ENCODE assay signal across 8 cellular contexts in the genomic region with DNA sequence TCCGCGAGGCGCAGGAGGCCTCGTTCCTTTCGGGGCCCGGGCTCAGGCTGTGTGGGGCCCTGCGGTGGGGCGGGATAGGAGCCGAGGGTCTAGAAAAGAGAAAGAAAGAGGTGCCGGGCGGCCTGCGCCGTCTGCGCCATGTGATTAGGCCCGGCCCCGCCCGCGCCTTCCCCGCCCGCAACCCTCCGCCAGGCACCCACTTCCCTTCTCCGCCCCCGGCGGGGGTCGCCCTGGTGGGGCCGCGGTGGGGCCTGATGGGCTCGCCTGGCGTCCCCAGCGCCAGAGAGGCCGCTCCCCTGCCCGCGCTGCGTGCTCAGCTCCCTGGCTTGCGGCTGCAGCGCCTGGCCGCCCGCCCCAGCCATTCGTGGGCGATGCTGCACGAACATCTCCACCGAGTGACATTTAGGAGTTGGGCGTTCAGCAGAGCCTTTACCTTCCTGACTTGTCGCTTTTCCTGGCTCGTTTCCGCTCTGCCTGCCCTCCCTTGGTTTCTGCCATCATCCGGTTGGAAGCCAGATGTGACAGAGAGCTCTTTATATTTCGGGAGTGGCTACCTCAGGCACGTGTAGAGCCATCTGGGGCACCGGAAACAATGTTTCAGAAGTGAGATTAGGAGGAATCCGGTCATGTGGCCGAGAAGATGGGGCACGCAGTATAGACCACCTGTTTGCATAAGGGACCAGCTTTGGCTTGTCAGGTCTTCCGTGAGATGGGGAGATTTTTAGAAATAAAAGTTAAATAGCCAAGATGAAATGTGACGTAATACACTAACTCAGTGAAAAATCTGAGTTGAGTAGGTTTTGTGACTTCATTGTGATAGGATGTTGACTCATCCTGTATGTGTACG. TPM values are rescaled to one million over a fixed set of nuclear protein-coding genes. Genes with fewer than 3 reads are reported as not detected.
DNase-seq lines count a peak whose midpoint lies in the region; ATAC-seq and FAIRE-seq lines count a peak whose summit lies in the region.

No MANE protein-coding gene starts in this region.

- H3K4me3 ChIP-seq in BLaER1 (peak overlapping the region; percentile 100), duodenal mucosa (ENCODE audit: low read depth in 1 of 2, low read length in 2 of 2) (peak overlapping the region; percentile 93 to 99)

- peak overlapping the region; percentile 97 for H3K9ac ChIP-seq in BLaER1
- peak overlapping the region; percentile 83 to 99 for H3K9ac ChIP-seq in duodenal mucosa (ENCODE audit: low read depth in 1 of 2, low read length in 2 of 2)

- DNase-seq in GM19239 (ENCODE audit: insufficient read length, low spot score) (peak; percentile 28), NCI-H748 treated with DMSO at 0.1 percent for 48 hours (lab: John Stamatoyannopoulos, UW) (peak; percentile 81), lung microvascular endothelial cell (ENCODE audit: low read depth in 2 of 2) (peak; percentile 63 to 81)
- DNase-seq in activated CD4-positive, alpha-beta T cell treated with anti-CD3 and anti-CD28 coated beads, Interleukin-2, amount 50 U/mL, for 48 hours = peak; percentile 66 to 74
- DNase-seq in stimulated activated CD8-positive, alpha-beta memory T cell treated with anti-CD3 and anti-CD28 coated beads, Interleukin-12 subunit alpha, Interleukin-12 subunit beta, amount 100 ng/mL, for 24 hours (ENCODE audit: extremely low read depth) = peak; percentile 37

- H3K27me3 ChIP-seq in BLaER1 (no peaks in the 10 kb centered on the region), duodenal mucosa (ENCODE audit: control insufficient read depth in 1 of 2, insufficient read depth in 2 of 2, low read length in 2 of 2) (no peaks in the 10 kb centered on the region)

- peak overlapping the region; percentile 76 for H3K4me2 ChIP-seq in BLaER1

- H3K27ac ChIP-seq in BLaER1 (peak overlapping the region; percentile 98), duodenal mucosa (ENCODE audit: low read depth, low read length) (peak overlapping the region; percentile 95)

- H3K36me3 ChIP-seq in BLaER1 (peaks cover 10% of the 10 kb centered on the region; the same call in 1 of the 2 replicates), duodenal mucosa (ENCODE audit: control insufficient read depth in 1 of 2, insufficient read depth in 2 of 2, low read length in 2 of 2) (no peaks in the 10 kb centered on the region)

- H3K9me3 ChIP-seq in BLaER1 (no peaks in the 10 kb centered on the region), duodenal mucosa (ENCODE audit: control insufficient read depth in 1 of 2, low read length in 2 of 2) (no peaks in the 10 kb centered on the region)

- peaks cover 61% of the 10 kb centered on the region for H3K4me1 ChIP-seq in BLaER1
- peaks cover 19 to 42% of the 10 kb centered on the region in 2 donors for H3K4me1 ChIP-seq in duodenal mucosa (ENCODE audit: control insufficient read depth in 1 of 2, insufficient read depth in 2 of 2, low read length in 2 of 2)

- H4K20me1 ChIP-seq in BLaER1 = peaks cover 59% of the 10 kb centered on the region

- peak; percentile 55 for ATAC-seq in HG03457 (IDR thresholded peaks at IDR 0.05; ENCODE audit: unreplicated experiment)

- peak; percentile 98 for FAIRE-seq in GM19239 (lab: Jason Lieb, UNC)

RNA-seq across cellular contexts. Expression of gene GLS, which starts 1.1 kb away (rescaled TPM):
- total RNA-seq in lung microvascular endothelial cell = 105 and 231 TPM in 2 replicates

Comparison
In these comparisons a context has a peak if more than half of its experiments do, and no peak if none do; other contexts are left out.
1. Peak in every context shown above with its lines: DNase-seq, ATAC-seq, H3K4me3 ChIP-seq and H3K27ac ChIP-seq.
2. DNase-seq: peak in every context shown above with its lines; median percentile 81 in NCI-H748 treated with DMSO at 0.1 percent for 48 hours; 72 in lung microvascular endothelial cell; 70 in activated CD4-positive, alpha-beta T cell treated with anti-CD3 and anti-CD28 coated beads, Interleukin-2, amount 50 U/mL, for 48 hours; 37 in stimulated activated CD8-positive, alpha-beta memory T cell treated with anti-CD3 and anti-CD28 coated beads, Interleukin-12 subunit alpha, Interleukin-12 subunit beta, amount 100 ng/mL, for 24 hours; 28 in GM19239.